8 cellular contexts compared by ENCODE assay signal in genomic region chr1:93702102-93702827, GRCh38. TPM values are rescaled to one million over a fixed set of nuclear protein-coding genes. Genes with fewer than 3 reads are reported as not detected.
DNase-seq lines count a peak whose midpoint lies in the region; ATAC-seq and TF ChIP-seq lines count a peak whose summit lies in the region.
"Had no signal": no experiment of that assay in that cellular context is flagged by ENCODE, and none has a peak within 500 bp of the region (broad histone marks: within the 10 kb centered on the region; RNA-seq: fewer than 3 reads in every experiment).

No MANE protein-coding gene starts in this region.

- H3K4me3 ChIP-seq in suprapubic skin (no peak overlapping the region), spleen (no peak overlapping the region)

- CTCF ChIA-PET in HEK293T (lab: Yijun Ruan, JAX) = no interaction called here

- peaks cover 51% of the 10 kb centered on the region for H3K4me1 ChIP-seq in foreskin keratinocyte
- peaks cover 39% of the 10 kb centered on the region for H3K4me1 ChIP-seq in suprapubic skin
- H3K4me1 ChIP-seq in spleen = peaks cover 3 to 57% (median 42%) of the 10 kb centered on the region in 6 donors

- TF ChIP-seq CTCF in foreskin keratinocyte (conservative IDR thresholded peaks at IDR 0.05) (no peak), suprapubic skin (IDR thresholded peaks at IDR 0.05) (no peak), spleen (IDR thresholded peaks at IDR 0.05 in 8 of 11, conservative IDR thresholded peaks at IDR 0.05 in 3 of 11) (no peak)

- ATAC-seq in GM19397 (IDR thresholded peaks at IDR 0.05; ENCODE audit: unreplicated experiment) (peak; percentile 36), foreskin keratinocyte (no peak)

- no peak for TF ChIP-seq EP300 in suprapubic skin (IDR thresholded peaks at IDR 0.05)

- TF ChIP-seq POLR2A in suprapubic skin (IDR thresholded peaks at IDR 0.05) = no peak
- no peak for TF ChIP-seq POLR2A in spleen (IDR thresholded peaks at IDR 0.05)

- no peaks in the 10 kb centered on the region for H3K36me3 ChIP-seq in suprapubic skin
- H3K36me3 ChIP-seq in spleen = no peaks in the 10 kb centered on the region

- 68% methylated on average over 9 of the region's 9 CpGs for WGBS in suprapubic skin
- WGBS in spleen, 5 donors = 76 to 90% (median 84%) methylated on average over 6 to 9 of the region's 9 CpGs

- H3K9me3 ChIP-seq in suprapubic skin (no peaks in the 10 kb centered on the region), spleen (no peaks in the 10 kb centered on the region)

- POLR2A ChIA-PET in HEK293T (lab: Yijun Ruan, JAX) = no interaction called here

- H3K27ac ChIP-seq in foreskin keratinocyte (peak overlapping the region; percentile 96), suprapubic skin (peak overlapping the region; percentile 45), spleen (peak overlapping the region in 2 of 8 donors; percentile 6 to 9)

- no peaks in the 10 kb centered on the region for H3K27me3 ChIP-seq in foreskin keratinocyte
- no peaks in the 10 kb centered on the region for H3K27me3 ChIP-seq in suprapubic skin
- no peaks in the 10 kb centered on the region for H3K27me3 ChIP-seq in spleen (replicated peaks in 1 of 7)

- peak; percentile 66 for DNase-seq in NCI-H2107 (lab: John Stamatoyannopoulos, UW)
- no peak for DNase-seq in foreskin keratinocyte
- no peak for DNase-seq in suprapubic skin (ENCODE audit: low spot score in 2 of 2)
- no peak for DNase-seq in spleen
- no peak for DNase-seq in inferior parietal cortex (ENCODE audit: extremely low spot score)
- DNase-seq in HEK293T (ENCODE audit: extremely low spot score) = no peak
- DNase-seq: MV-4-11 had no signal

- intact Hi-C loops in spleen (cut with DNase I; ENCODE audit: low total_unique reads) = no loop called here

TF ChIP-seq in HEK293T, 16 proteins besides CTCF, POLR2A, EP300 and RAD21:
- TF ChIP-seq FOXM1 (IDR thresholded peaks at IDR 0.05; ENCODE audit: borderline replicate concordance) (no peak), NFRKB (IDR thresholded peaks at IDR 0.05) (no peak), HDGF (IDR thresholded peaks at IDR 0.05; ENCODE audit: borderline replicate concordance) (no peak), FOXK2 (IDR thresholded peaks at IDR 0.05) (no peak), SUZ12 (IDR thresholded peaks at IDR 0.05) (no peak), CTBP1 (IDR thresholded peaks at IDR 0.05; ENCODE audit: borderline replicate concordance) (no peak), LEF1 (IDR thresholded peaks at IDR 0.05; ENCODE audit: borderline replicate concordance) (no peak), TARDBP (IDR thresholded peaks at IDR 0.05) (no peak), PKNOX1 (IDR thresholded peaks at IDR 0.05) (no peak), ZNF384 (IDR thresholded peaks at IDR 0.05) (no peak), FOXA1 (IDR thresholded peaks at IDR 0.05) (no peak), BHLHE40 (IDR thresholded peaks at IDR 0.05; ENCODE audit: borderline replicate concordance) (no peak)

RNA-seq across cellular contexts. Expression of gene BCAR3, which starts 20.6 kb away (rescaled TPM):
- total RNA-seq in foreskin keratinocyte = 138 and 139 TPM in 2 replicates
- 71.2 and 80.6 TPM in 2 replicates for polyA plus RNA-seq in foreskin keratinocyte
- 10 to 100 TPM; 15.9 to 49.6 (median 30.8) TPM for total RNA-seq in suprapubic skin
- total RNA-seq in spleen = 10 to 100 TPM; 11.0 to 18.0 (median 12.3) TPM
- 1 to 10 TPM; 3.5 to 6.8 (median 4.5) TPM for polyA plus RNA-seq in spleen
